ENCODE assay signal across 8 cellular contexts in genomic region chr11:64240467-64241174, GRCh38. TPM values are rescaled to one million over a fixed set of nuclear protein-coding genes. Genes with fewer than 3 reads are reported as not detected.
DNase-seq lines count a peak whose midpoint lies in the region; ATAC-seq and TF ChIP-seq lines count a peak whose summit lies in the region.

FKBP2 (plus strand) TSS chr11:64241095; CDS start chr11:64242388, 1,293 bp downstream.

- H3K27ac ChIP-seq in Panc1 (ENCODE audit: low read length): peak within 1 kb of the TSS; percentile 97
- peak within 1 kb of the TSS; percentile 98 to 100 for H3K27ac ChIP-seq in esophagus (ENCODE audit: low read depth in 2 of 2, low read length in 1 of 2)
- peak within 1 kb of the TSS; percentile 99 for H3K27ac ChIP-seq in muscle layer of duodenum (ENCODE audit: low read length)

- in situ Hi-C loops in Panc1 (cut with HindIII; ENCODE audit: low pct_unique_long_range_greater_than_20kb, low sequenced_read_pairs): no loop called here

- WGBS in esophagus, 2 donors: 1% methylated on average over 52 of the region's 52 CpGs

- H3K36me3 ChIP-seq in Panc1 (ENCODE audit: control insufficient read depth, insufficient read depth, low read length) (peaks cover 3% of the 10 kb centered on the region; the same call in 1 of the 2 replicates), esophagus (ENCODE audit: control insufficient read depth in 2 of 2, insufficient read depth in 2 of 2, low read length in 1 of 2) (peaks cover 0 to 15% of the 10 kb centered on the region in 2 donors), muscle layer of duodenum (ENCODE audit: control insufficient read depth in 1 of 2, insufficient read depth in 2 of 2, low read length in 2 of 2) (peaks cover 14 to 19% of the 10 kb centered on the region in 2 donors)

- H3K36me3 Mint-ChIP-seq in activated T-cell treated with anti-CD3 and anti-CD28 coated beads, Interleukin-2, amount 50 U/mL, for 4 hours (ENCODE audit: insufficient read depth): peaks cover 2% of the 10 kb centered on the region

- CTCF ChIA-PET in Panc1 (lab: Charles Lee): interaction anchor here (0.7 kb wide), 2 partner anchors 75 to 77 kb away, joined by 3 to 4 read pairs; partner anchors contain the start of gene TRMT112

- DNase-seq in DMS53 treated with DMSO at 0.1 percent for 48 hours (lab: John Stamatoyannopoulos, UW; ENCODE audit: unreplicated experiment) (peak; percentile 90), KG1 (lab: John Stamatoyannopoulos, UW) (peak; percentile 98), Panc1 (ENCODE audit: low read depth, low spot score) (peak; percentile 78)
- DNase-seq in activated T-cell treated with anti-CD3 and anti-CD28 coated beads, Interleukin-2, amount 50 U/mL, for 4 hours: peak; percentile 97
- DNase-seq in stimulated activated CD8-positive, alpha-beta memory T cell treated with anti-CD3 and anti-CD28 coated beads, Interleukin-7, amount 100 ng/mL, for 4 hours (ENCODE audit: low read depth in 2 of 2): peak; percentile 96 to 99

- H3K27me3 ChIP-seq in Panc1 (ENCODE audit: control insufficient read depth, insufficient read depth, low read length) (no peaks in the 10 kb centered on the region), esophagus (ENCODE audit: control insufficient read depth in 1 of 2, insufficient read depth in 2 of 2, low read length in 2 of 2) (no peaks in the 10 kb centered on the region), muscle layer of duodenum (ENCODE audit: low read depth, low read length) (no peaks in the 10 kb centered on the region)

- peak within 1 kb of the TSS; percentile 59 to 60 for H3K4me3 ChIP-seq in Panc1 (ENCODE audit: low read depth in 2 of 2, low read length in 2 of 2)
- peak within 1 kb of the TSS; percentile 63 to 77 for H3K4me3 ChIP-seq in esophagus (ENCODE audit: low read depth in 1 of 2, low read length in 2 of 2)
- peak within 1 kb of the TSS; percentile 72 to 93 for H3K4me3 ChIP-seq in muscle layer of duodenum (ENCODE audit: low read depth in 1 of 2, low read length in 2 of 2)

- H3K4me1 Mint-ChIP-seq in activated T-cell treated with anti-CD3 and anti-CD28 coated beads, Interleukin-2, amount 50 U/mL, for 4 hours (ENCODE audit: low read depth): peaks cover 33% of the 10 kb centered on the region

- ATAC-seq in GM21723 (IDR thresholded peaks at IDR 0.05; ENCODE audit: unreplicated experiment): peak; percentile 45
- ATAC-seq in Panc1: peak; percentile 69
- ATAC-seq in activated T-cell treated with anti-CD3 and anti-CD28 coated beads, Interleukin-2, amount 50 U/mL, for 4 hours: peak; percentile 72 to 73

- POLR2A ChIA-PET in Panc1 (lab: Charles Lee): no interaction called here

- no peaks in the 10 kb centered on the region for H3K27me3 Mint-ChIP-seq in activated T-cell treated with anti-CD3 and anti-CD28 coated beads, Interleukin-2, amount 50 U/mL, for 4 hours (ENCODE audit: low read depth)

- peak within 1 kb of the TSS; percentile 89 for H3K4me3 Mint-ChIP-seq in activated T-cell treated with anti-CD3 and anti-CD28 coated beads, Interleukin-2, amount 50 U/mL, for 4 hours

- intact Hi-C loops in Panc1 (cut with micrococcal nuclease; ENCODE audit: unreplicated experiment): loop anchor here (10.0 kb wide), 1 partner anchor 64 kb away; the partner anchor contains the start of genes CATSPERZ and ESRRA

- no peaks in the 10 kb centered on the region for H3K9me3 Mint-ChIP-seq in activated T-cell treated with anti-CD3 and anti-CD28 coated beads, Interleukin-2, amount 50 U/mL, for 4 hours

- TSS peak; percentile 91 for BruUV-seq in Panc1 (replicated peaks; lab: Mats Ljungman, UMichigan)

- no peak for TF ChIP-seq CTCF in Panc1 (IDR thresholded peaks at IDR 0.05)

- H3K4me1 ChIP-seq in Panc1 (ENCODE audit: control insufficient read depth, insufficient read depth, low read length) (peaks cover 30% of the 10 kb centered on the region), esophagus (ENCODE audit: control insufficient read depth in 2 of 2, insufficient read depth in 2 of 2, low read length in 1 of 2) (peaks cover 8 to 30% of the 10 kb centered on the region in 2 donors), muscle layer of duodenum (ENCODE audit: control insufficient read depth in 1 of 2, insufficient read depth in 2 of 2, low read length in 2 of 2) (peaks cover 13 to 36% of the 10 kb centered on the region in 2 donors)

- H3K9me3 ChIP-seq in Panc1 (ENCODE audit: control insufficient read depth, insufficient read depth, low read depth, low read length): no peaks in the 10 kb centered on the region
- no peaks in the 10 kb centered on the region for H3K9me3 ChIP-seq in esophagus (ENCODE audit: control insufficient read depth in 2 of 2, insufficient read depth in 1 of 2, low read depth in 1 of 2, low read length in 1 of 2)
- no peaks in the 10 kb centered on the region for H3K9me3 ChIP-seq in muscle layer of duodenum (ENCODE audit: control insufficient read depth in 1 of 2, low read length in 2 of 2)

RNA-seq across cellular contexts. Expression of gene FKBP2, which starts in this region (rescaled TPM):
- 71.8 TPM for total RNA-seq in Panc1 (2021; ENCODE audit: unreplicated experiment)
- polyA plus RNA-seq in Panc1 (2012; ENCODE audit: insufficient read length): 182 TPM
- total RNA-seq in activated T-cell treated with anti-CD3 and anti-CD28 coated beads, Interleukin-2, amount 50 U/mL, for 4 hours: 10 to 100 TPM; 43.3 to 48.9 (median 44.4) TPM
- polyA plus RNA-seq in esophagus: 100 to 1,000 TPM; 119 to 202 TPM

Comparison
In these comparisons a context has a peak if more than half of its experiments do, and no peak if none do; other contexts are left out.
1. Peak in every context shown above with its lines: DNase-seq, ATAC-seq, H3K4me3 ChIP-seq and H3K27ac ChIP-seq.